In genomic region chr3:88195951-88196434, GRCh38 we compare ENCODE assay signal across 15 cellular contexts. TPM values are rescaled to one million over a fixed set of nuclear protein-coding genes. Genes with fewer than 3 reads are reported as not detected.
DNase-seq lines count a peak whose midpoint lies in the region; TF ChIP-seq lines count a peak whose summit lies in the region.
"Had no signal": no experiment of that assay in that cellular context is flagged by ENCODE, and none has a peak within 500 bp of the region (broad histone marks: within the 10 kb centered on the region; RNA-seq: fewer than 3 reads in every experiment).

No MANE protein-coding gene starts in this region.

- H3K36me3 ChIP-seq in mesendoderm (ENCODE audit: control insufficient read depth, insufficient read depth, low read length), result no peaks in the 10 kb centered on the region
- H3K36me3 ChIP-seq in MM.1S (replicated peaks; ENCODE audit: insufficient read depth, low read length), result no peaks in the 10 kb centered on the region
- H3K36me3 ChIP-seq in H7 (replicated peaks; ENCODE audit: control insufficient read depth, insufficient read depth, low read length), result no peaks in the 10 kb centered on the region
- H3K36me3 ChIP-seq: esophagus squamous epithelium, ovary had no signal

- no peaks in the 10 kb centered on the region for H3F3A ChIP-seq in MM.1S (ENCODE audit: insufficient read depth, low read length)

- H3K4me2 ChIP-seq in mesendoderm (ENCODE audit: low read length), result no peak overlapping the region
- no peak overlapping the region for H3K4me2 ChIP-seq in MM.1S (ENCODE audit: low read depth, low read length)

- peaks cover 7% of the 10 kb centered on the region for H3K27me3 Mint-ChIP-seq in chondrocyte (ENCODE audit: low read depth)

- no peaks in the 10 kb centered on the region for H3K79me2 ChIP-seq in mesendoderm (ENCODE audit: control insufficient read depth, insufficient read depth, low read length)
- H3K79me2 ChIP-seq in MM.1S (ENCODE audit: low read length), result no peaks in the 10 kb centered on the region

- no CpG with 5 or more reads among the region's 2 CpGs for WGBS in mesendoderm (ENCODE audit: extremely low coverage, insufficient coverage, low lambda C conversion rate)

- H4K5ac ChIP-seq in mesendoderm (ENCODE audit: low read length), result no peak overlapping the region

- no peak overlapping the region for H2AK5ac ChIP-seq in mesendoderm (ENCODE audit: low read length)

- no peak overlapping the region for H3K4ac ChIP-seq in mesendoderm (ENCODE audit: low read depth, low read length)

- H3K18ac ChIP-seq in mesendoderm (ENCODE audit: low read length), result no peak overlapping the region

- DNase-seq in A172 (ENCODE audit: low spot score), result peak; percentile 30
- DNase-seq in HT1080 (ENCODE audit: low read depth), result peak; percentile 11
- DNase-seq in amniotic epithelial cell (ENCODE audit: low read depth), result peak; percentile 62
- peak; percentile 40 for DNase-seq in mesendoderm
- no peak for DNase-seq in chondrocyte (ENCODE audit: low spot score)
- no peak for DNase-seq in DMS 273 (lab: John Stamatoyannopoulos, UW; ENCODE audit: unreplicated experiment)
- no peak for DNase-seq in MM.1S
- no peak for DNase-seq in H7
- DNase-seq: esophagus squamous epithelium, HCEC 1CT, NCI-H1417, NCI-H69, ovary had no signal

- no peak overlapping the region for H2BK5ac ChIP-seq in mesendoderm (ENCODE audit: low read length)

- H3K9me2 ChIP-seq in MM.1S (replicated peaks; ENCODE audit: insufficient read depth, low read length), result no peaks in the 10 kb centered on the region

- H4K20me1 ChIP-seq in MM.1S (ENCODE audit: insufficient read depth, low read length), result no peaks in the 10 kb centered on the region

- H3K9me3 Mint-ChIP-seq in chondrocyte (ENCODE audit: low read depth), result no peaks in the 10 kb centered on the region
- H3K9me3 Mint-ChIP-seq: activated T-helper 2 cell treated with anti-CD3 and anti-CD28 coated beads, Interferon-gamma antibody, Interleukin-2, Interleukin-4, amounts not matched to agents 10 μg/mL and 5 μg/mL and 100 μg/mL, durations not matched to agents 14 hours and 24 hours and 36 hours had no signal

- no peaks in the 10 kb centered on the region for H3K36me3 Mint-ChIP-seq in chondrocyte (ENCODE audit: low read depth)

- H3K27ac ChIP-seq in mesendoderm (ENCODE audit: low read depth, low read length) (no peak overlapping the region), MM.1S (ENCODE audit: low read length) (no peak overlapping the region)
- H3K27ac ChIP-seq: esophagus squamous epithelium, ovary had no signal

- H3K4me1 Mint-ChIP-seq in chondrocyte (ENCODE audit: low read depth), result peaks cover 5% of the 10 kb centered on the region
- H3K4me1 Mint-ChIP-seq: B cell had no signal

- no peak overlapping the region for H3K27ac Mint-ChIP-seq in chondrocyte (ENCODE audit: unreplicated experiment)
- H3K27ac Mint-ChIP-seq: activated T-helper 2 cell treated with anti-CD3 and anti-CD28 coated beads, Interferon-gamma antibody, Interleukin-2, Interleukin-4, amounts not matched to agents 10 μg/mL and 5 μg/mL and 100 μg/mL, durations not matched to agents 14 hours and 24 hours and 36 hours; B cell had no signal

- H3K79me1 ChIP-seq in mesendoderm (ENCODE audit: low read length), result no peaks in the 10 kb centered on the region

- H3K27me3 ChIP-seq in mesendoderm (ENCODE audit: insufficient read depth, low read length, poor library complexity) (no peaks in the 10 kb centered on the region), MM.1S (replicated peaks; ENCODE audit: insufficient read depth, low read length) (no peaks in the 10 kb centered on the region), H7 (ENCODE audit: control insufficient read depth, insufficient read depth, low read length) (no peaks in the 10 kb centered on the region)
- H3K27me3 ChIP-seq: esophagus squamous epithelium, ovary had no signal

- no peak overlapping the region for H2BK15ac ChIP-seq in mesendoderm (replicated peaks; ENCODE audit: low read depth)

- H3K4me1 ChIP-seq in mesendoderm (ENCODE audit: control insufficient read depth, low read depth, low read length) (no peaks in the 10 kb centered on the region), MM.1S (ENCODE audit: low read length) (no peaks in the 10 kb centered on the region)
- H3K4me1 ChIP-seq: esophagus squamous epithelium had no signal

- no peak overlapping the region for H2AFZ ChIP-seq in MM.1S (ENCODE audit: low read length)

- no peak overlapping the region for H2BK120ac ChIP-seq in mesendoderm (ENCODE audit: low read depth, low read length)

- H3K9me3 ChIP-seq in MM.1S (replicated peaks; ENCODE audit: insufficient read depth, low read length), result no peaks in the 10 kb centered on the region
- H3K9me3 ChIP-seq: esophagus squamous epithelium, ovary had no signal

- H4K8ac ChIP-seq in mesendoderm (ENCODE audit: low read depth, low read length), result no peak overlapping the region

- H3K23ac ChIP-seq in mesendoderm (ENCODE audit: low read length), result no peak overlapping the region

- no peak overlapping the region for H3K56ac ChIP-seq in mesendoderm (ENCODE audit: low read length)

- TF ChIP-seq CTCF in chondrocyte (IDR thresholded peaks at IDR 0.05) (no peak), MM.1S (IDR thresholded peaks at IDR 0.05; ENCODE audit: low read length) (no peak)

- H3K4me3 Mint-ChIP-seq in chondrocyte (ENCODE audit: unreplicated experiment), result no peak overlapping the region
- H3K4me3 Mint-ChIP-seq: B cell had no signal

- no peak overlapping the region for H3K9ac ChIP-seq in mesendoderm (ENCODE audit: low read length)
- H3K9ac ChIP-seq in MM.1S (ENCODE audit: low read length), result no peak overlapping the region

- H3K4me3 ChIP-seq in mesendoderm (ENCODE audit: low read length), result no peak overlapping the region
- H3K4me3 ChIP-seq in MM.1S (ENCODE audit: low read length), result no peak overlapping the region
- H3K4me3 ChIP-seq in H7 (ENCODE audit: insufficient read depth, low read depth, low read length), result no peak overlapping the region
- H3K4me3 ChIP-seq: esophagus squamous epithelium, ovary had no signal

RNA-seq across cellular contexts. Expression of gene C3orf38, which starts 46.2 kb away (rescaled TPM):
- 35.8 and 41.1 TPM in 2 replicates for total RNA-seq in A172 (2014; rRNA removed; shearing (Covaris generic))
- total RNA-seq in HT1080 (2014; rRNA removed; shearing (Covaris generic)), result 25.9 and 30.7 TPM in 2 replicates
- 14.3 and 16.3 TPM in 2 replicates for polyA plus RNA-seq in HT1080 (2015; cell fraction: cytosol; rRNA removed)
- 14.1 and 15.2 TPM in 2 replicates for polyA plus RNA-seq in HT1080 (2015; cell fraction: nucleus; rRNA removed)
- polyA plus RNA-seq in mesendoderm (2013, experiment 1 of 2), result 21.7 TPM
- polyA plus RNA-seq in mesendoderm (2013, experiment 2 of 2), result 22.6 TPM
- total RNA-seq in chondrocyte, result 25.4 to 28.6 TPM (median 27.0 TPM) in 3 replicates
- 17.3 and 24.5 TPM in 2 replicates for total RNA-seq in H7 (2014; rRNA removed; shearing (Covaris generic))

Comparison
In these comparisons a context has a peak if more than half of its experiments do, and no peak if none do; other contexts are left out.
1. DNase-seq: peak in A172 (single experiment), HT1080 (single experiment), amniotic epithelial cell (single experiment) and mesendoderm (single experiment); none in chondrocyte (single experiment), DMS 273 (single experiment), MM.1S (single experiment) and H7 (single experiment).